ENCODE assay signal across 1 cellular context in the genomic region with DNA sequence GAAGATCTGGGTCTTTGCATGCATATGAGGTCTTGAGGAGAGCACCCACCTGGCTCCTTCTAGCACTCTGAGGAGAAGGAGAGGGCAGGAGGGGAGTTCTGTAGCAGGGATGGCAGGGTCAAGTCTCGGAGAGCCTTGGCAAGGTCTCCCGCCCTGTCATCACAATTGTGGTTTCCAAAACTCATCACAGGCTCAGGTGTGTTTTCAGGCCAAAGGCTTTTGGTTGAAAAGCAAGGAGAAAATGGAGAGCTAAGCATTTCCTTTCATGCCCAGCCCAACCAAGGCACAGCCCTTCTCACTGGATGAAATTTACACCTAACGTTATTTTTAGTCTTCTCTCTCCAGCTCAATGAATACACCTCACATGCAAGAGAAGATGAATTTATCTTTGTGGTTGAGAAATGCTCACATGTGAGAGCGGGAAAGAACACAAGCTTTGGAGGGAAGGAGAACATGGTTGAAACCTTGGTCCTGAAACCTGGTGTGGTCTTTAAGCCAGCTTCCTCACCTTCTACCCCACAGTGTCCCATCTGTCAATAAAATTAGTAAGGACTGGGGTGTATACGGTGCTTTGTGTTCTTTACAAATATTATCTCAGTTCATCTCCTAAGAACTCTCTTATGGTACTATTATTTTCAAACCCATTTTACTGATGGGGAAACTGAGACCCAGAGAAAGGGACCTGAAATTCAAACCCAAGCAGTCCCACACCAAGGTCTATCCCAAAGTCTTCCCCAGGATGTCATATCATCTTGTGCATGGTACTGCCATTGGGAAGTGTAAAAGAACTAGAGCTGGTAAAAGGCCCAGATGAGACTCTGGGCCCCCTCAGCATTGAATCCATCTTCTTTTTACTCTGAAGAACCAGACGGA.
TF ChIP-seq lines count a peak whose summit lies in the region.

No MANE protein-coding gene starts in this region.

TF ChIP-seq in HepG2, 621 proteins besides CTCF, POLR2A, EP300 and RAD21 (continued from another document):
- no peak for TF ChIP-seq GFI1 (CRISPR knock-in tag; IDR thresholded peaks at IDR 0.05; ENCODE audit: borderline replicate concordance)
- TF ChIP-seq, protein P1, sequence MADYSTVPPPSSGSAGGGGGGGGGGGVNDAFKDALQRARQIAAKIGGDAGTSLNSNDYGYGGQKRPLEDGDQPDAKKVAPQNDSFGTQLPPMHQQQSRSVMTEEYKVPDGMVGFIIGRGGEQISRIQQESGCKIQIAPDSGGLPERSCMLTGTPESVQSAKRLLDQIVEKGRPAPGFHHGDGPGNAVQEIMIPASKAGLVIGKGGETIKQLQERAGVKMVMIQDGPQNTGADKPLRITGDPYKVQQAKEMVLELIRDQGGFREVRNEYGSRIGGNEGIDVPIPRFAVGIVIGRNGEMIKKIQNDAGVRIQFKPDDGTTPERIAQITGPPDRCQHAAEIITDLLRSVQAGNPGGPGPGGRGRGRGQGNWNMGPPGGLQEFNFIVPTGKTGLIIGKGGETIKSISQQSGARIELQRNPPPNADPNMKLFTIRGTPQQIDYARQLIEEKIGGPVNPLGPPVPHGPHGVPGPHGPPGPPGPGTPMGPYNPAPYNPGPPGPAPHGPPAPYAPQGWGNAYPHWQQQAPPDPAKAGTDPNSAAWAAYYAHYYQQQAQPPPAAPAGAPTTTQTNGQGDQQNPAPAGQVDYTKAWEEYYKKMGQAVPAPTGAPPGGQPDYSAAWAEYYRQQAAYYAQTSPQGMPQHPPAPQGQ (CRISPR knock-in tag; IDR thresholded peaks at IDR 0.05; ENCODE audit: borderline replicate concordance) = no peak
- TF ChIP-seq, protein P2, sequence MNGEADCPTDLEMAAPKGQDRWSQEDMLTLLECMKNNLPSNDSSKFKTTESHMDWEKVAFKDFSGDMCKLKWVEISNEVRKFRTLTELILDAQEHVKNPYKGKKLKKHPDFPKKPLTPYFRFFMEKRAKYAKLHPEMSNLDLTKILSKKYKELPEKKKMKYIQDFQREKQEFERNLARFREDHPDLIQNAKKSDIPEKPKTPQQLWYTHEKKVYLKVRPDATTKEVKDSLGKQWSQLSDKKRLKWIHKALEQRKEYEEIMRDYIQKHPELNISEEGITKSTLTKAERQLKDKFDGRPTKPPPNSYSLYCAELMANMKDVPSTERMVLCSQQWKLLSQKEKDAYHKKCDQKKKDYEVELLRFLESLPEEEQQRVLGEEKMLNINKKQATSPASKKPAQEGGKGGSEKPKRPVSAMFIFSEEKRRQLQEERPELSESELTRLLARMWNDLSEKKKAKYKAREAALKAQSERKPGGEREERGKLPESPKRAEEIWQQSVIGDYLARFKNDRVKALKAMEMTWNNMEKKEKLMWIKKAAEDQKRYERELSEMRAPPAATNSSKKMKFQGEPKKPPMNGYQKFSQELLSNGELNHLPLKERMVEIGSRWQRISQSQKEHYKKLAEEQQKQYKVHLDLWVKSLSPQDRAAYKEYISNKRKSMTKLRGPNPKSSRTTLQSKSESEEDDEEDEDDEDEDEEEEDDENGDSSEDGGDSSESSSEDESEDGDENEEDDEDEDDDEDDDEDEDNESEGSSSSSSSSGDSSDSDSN (CRISPR knock-in tag; IDR thresholded peaks at IDR 0.05) = no peak
TF ChIP-seq in HepG2: peak in this region for 1.
